ENCODE assay signal across 18 cellular contexts in genomic region chr2:133490412-133490958, GRCh38.
DNase-seq lines count a peak whose midpoint lies in the region; FAIRE-seq and TF ChIP-seq lines count a peak whose summit lies in the region.
"Had no signal": no experiment of that assay in that cellular context is flagged by ENCODE, and none has a peak within 500 bp of the region (broad histone marks: within the 10 kb centered on the region; RNA-seq: fewer than 3 reads in every experiment).

No MANE protein-coding gene starts in this region.

- H2BK15ac ChIP-seq in H1 (ENCODE audit: low read length) (no peak overlapping the region), H9 (ENCODE audit: low read depth, low read length) (no peak overlapping the region)

- CTCF ChIA-PET in H1 (lab: Charles Lee; ENCODE audit: partially characterized antibody) = interaction anchor here (0.8 to 1.8 kb wide), 2 partner anchors 10 to 290 kb away, joined by 3 to 5 read pairs; no protein-coding TSS in a partner anchor

- FAIRE-seq in H1 (lab: Jason Lieb, UNC) = no peak
- FAIRE-seq in keratinocyte (lab: Jason Lieb, UNC) = peak; percentile 13
- FAIRE-seq: H54, RCC 7860 had no signal

- DNase-seq in H1 (ENCODE audit: low read depth in 1 of 2, low spot score in 2 of 2) (no peak), keratinocyte (ENCODE audit: low read depth, low spot score) (no peak), erythroblast (lab: John Stamatoyannopoulos, UW) (no peak), NCI-H226 (no peak), H9 (no peak)
- DNase-seq: BE2C; CD4-positive, CD25-positive, alpha-beta regulatory T cell; DMS 273 treated with DMSO at 0.1 percent for 48 hours; DMS79 treated with DMSO at 0.1 percent for 48 hours; NCI-H1694; NCI-H2081; NCI-H2171; NCI-H524 treated with DMSO at 0.1 percent for 48 hours had no signal

- no peaks in the 10 kb centered on the region for H3K9me3 Mint-ChIP-seq in nephron
- no peaks in the 10 kb centered on the region for H3K9me3 Mint-ChIP-seq in H9

- no peak overlapping the region for H4K5ac ChIP-seq in H1 (ENCODE audit: insufficient read length, low read depth, low read length)
- no peak overlapping the region for H4K5ac ChIP-seq in H9 (ENCODE audit: insufficient read length, low read depth, low read length)

- H3K36me3 ChIP-seq in H1 (ENCODE audit: control insufficient read depth in 2 of 4, insufficient read depth in 4 of 4, low read length in 3 of 4) (no peaks in the 10 kb centered on the region), keratinocyte (ENCODE audit: control insufficient read depth in 2 of 2, extremely low read depth in 1 of 2, insufficient read depth in 2 of 2, low read length in 2 of 2) (peaks cover 0 to 3% of the 10 kb centered on the region in 2 experiments)
- H3K36me3 ChIP-seq: BE2C had no signal

- H3K27me3 ChIP-seq in H1 (replicated peaks in 1 of 4; ENCODE audit: control insufficient read depth in 3 of 4, extremely low read depth in 1 of 4, insufficient read depth in 3 of 4, low read length in 3 of 4) (no peaks in the 10 kb centered on the region), keratinocyte (ENCODE audit: control insufficient read depth, extremely low read depth, insufficient read depth, low read length) (no peaks in the 10 kb centered on the region), H9 (ENCODE audit: insufficient read depth, low read length) (no peaks in the 10 kb centered on the region)
- H3K27me3 ChIP-seq: BE2C had no signal

- H3K79me2 ChIP-seq in H1 (ENCODE audit: control insufficient read depth in 1 of 2, insufficient read depth in 2 of 2, low read length in 2 of 2) (no peaks in the 10 kb centered on the region), keratinocyte (ENCODE audit: control insufficient read depth, insufficient read depth, low read length) (no peaks in the 10 kb centered on the region), H9 (ENCODE audit: insufficient read depth, low read length) (no peaks in the 10 kb centered on the region)

- no peak overlapping the region for H4K8ac ChIP-seq in H1 (ENCODE audit: extremely low read depth, insufficient read depth, low read length)
- no peak overlapping the region for H4K8ac ChIP-seq in H9 (replicated peaks; ENCODE audit: insufficient read length, low read depth, low read length)

- POLR2A ChIA-PET in H1 (lab: Charles Lee; ENCODE audit: partially characterized antibody) = no interaction called here

- H2BK120ac ChIP-seq in H1 (replicated peaks; ENCODE audit: low read depth, low read length) = no peak overlapping the region
- no peak overlapping the region for H2BK120ac ChIP-seq in H9 (ENCODE audit: low read depth, low read length, poor library complexity, severe bottlenecking)

- WGBS in H1 (ENCODE audit: extremely low coverage in 1 of 2, insufficient coverage in 1 of 2, insufficient read length in 1 of 2, insufficient replicate concordance in 2 of 2, low coverage in 1 of 2, low lambda C conversion rate in 2 of 2, missing lambda C conversion rate in 1 of 2), 2 experiments = 91% methylated on average over 3 of the region's 3 CpGs; no CpG with 5 or more reads in 1 of the 2 experiments
- WGBS in H9 (ENCODE audit: extremely low coverage, insufficient read length, low lambda C conversion rate) = no CpG with 5 or more reads among the region's 3 CpGs

- H3K4me1 Mint-ChIP-seq in nephron (peaks cover 48% of the 10 kb centered on the region), H9 (peaks cover 10 to 14% of the 10 kb centered on the region in 2 experiments)
- H3K4me1 Mint-ChIP-seq: CD4-positive, CD25-positive, alpha-beta regulatory T cell had no signal

- H3K27ac ChIP-seq in C4-2B = peak overlapping the region; percentile 55
- no peak overlapping the region for H3K27ac ChIP-seq in H1 (ENCODE audit: low read depth, low read length)
- H3K27ac ChIP-seq in keratinocyte (ENCODE audit: control insufficient read depth, insufficient read depth, low read length) = no peak overlapping the region
- H3K27ac ChIP-seq in H9 (ENCODE audit: insufficient read length, low read depth, low read length) = no peak overlapping the region
- H3K27ac ChIP-seq: HL-60 had no signal

- no peaks in the 10 kb centered on the region for H3K36me3 Mint-ChIP-seq in nephron (ENCODE audit: low read depth)
- no peaks in the 10 kb centered on the region for H3K36me3 Mint-ChIP-seq in H9 (ENCODE audit: insufficient read depth in 1 of 3, low read depth in 3 of 3)
- H3K36me3 Mint-ChIP-seq: CD4-positive, CD25-positive, alpha-beta regulatory T cell had no signal

- H4K91ac ChIP-seq in H1 (replicated peaks; ENCODE audit: insufficient read length, low read length) (no peak overlapping the region), H9 (ENCODE audit: insufficient read length, low read depth, low read length) (no peak overlapping the region)

- TF ChIP-seq EP300 in H1 (IDR thresholded peaks at IDR 0.05; ENCODE audit: borderline replicate concordance in 1 of 2, low read depth in 2 of 2, low read length in 2 of 2) = no peak

- TF ChIP-seq CTCF in C4-2B (conservative IDR thresholded peaks at IDR 0.05) = no peak
- TF ChIP-seq CTCF in H1 (IDR thresholded peaks at IDR 0.05; ENCODE audit: control extremely low read depth in 1 of 3, insufficient read depth in 1 of 3, low read depth in 1 of 3, low read length in 3 of 3) = no peak
- no peak for TF ChIP-seq CTCF in keratinocyte (optimal IDR thresholded peaks at IDR 0.05 in 1 of 3, IDR thresholded peaks at IDR 0.05 in 1 of 3, conservative IDR thresholded peaks at IDR 0.05 in 1 of 3; ENCODE audit: extremely low read depth in 1 of 3, insufficient read depth in 2 of 3, low read length in 3 of 3)
- TF ChIP-seq CTCF in nephron (IDR thresholded peaks at IDR 0.05; ENCODE audit: unreplicated experiment in 3 of 3) = no peak
- no peak for TF ChIP-seq CTCF in H9 (conservative IDR thresholded peaks at IDR 0.05)

- TF ChIP-seq POLR2A in H1 (IDR thresholded peaks at IDR 0.05; ENCODE audit: control extremely low read depth in 1 of 2, low read depth in 2 of 2, low read length in 2 of 2) (no peak), erythroblast (IDR thresholded peaks at IDR 0.05; ENCODE audit: low read length) (no peak)

- no peak overlapping the region for H2BK20ac ChIP-seq in H1 (ENCODE audit: low read length)
- no peak overlapping the region for H2BK20ac ChIP-seq in H9 (ENCODE audit: low read depth, low read length, poor library complexity, severe bottlenecking)

- no peaks in the 10 kb centered on the region for H3K9me1 ChIP-seq in keratinocyte (ENCODE audit: control insufficient read depth, extremely low read depth, insufficient read depth, low read length)

- H3K79me1 ChIP-seq in H1 (ENCODE audit: low read depth, low read length) (no peaks in the 10 kb centered on the region), H9 (ENCODE audit: insufficient read depth, low read depth, low read length, poor library complexity, severe bottlenecking) (no peaks in the 10 kb centered on the region)

- no peak overlapping the region for H2BK12ac ChIP-seq in H1 (ENCODE audit: low read depth, low read length)
- no peak overlapping the region for H2BK12ac ChIP-seq in H9 (ENCODE audit: insufficient read length, low read depth, low read length)

- H3K27me3 Mint-ChIP-seq in nephron (ENCODE audit: low read depth) (no peaks in the 10 kb centered on the region), H9 (ENCODE audit: low read depth) (no peaks in the 10 kb centered on the region)
- H3K27me3 Mint-ChIP-seq: CD4-positive, CD25-positive, alpha-beta regulatory T cell had no signal

- no peak for TF ChIP-seq RAD21 in H1 (IDR thresholded peaks at IDR 0.05 in 1 of 2, conservative IDR thresholded peaks at IDR 0.05 in 1 of 2; ENCODE audit: low read depth in 2 of 2, low read length in 2 of 2)

- H3K4me3 ChIP-seq in H1 (ENCODE audit: extremely low read depth in 1 of 4, insufficient read depth in 2 of 4, low read depth in 3 of 4, low read length in 4 of 4) = no peak overlapping the region
- H3K4me3 ChIP-seq in keratinocyte (ENCODE audit: control insufficient read depth in 2 of 3, extremely low read depth in 1 of 3, insufficient read depth in 2 of 3, low read depth in 1 of 3, low read length in 3 of 3) = no peak overlapping the region

- dilution Hi-C loops in keratinocyte (cut with MboI; ENCODE audit: extremely low pct_ligation_motif_present, low sequenced_read_pairs) = no loop called here

- H3K9ac ChIP-seq in H1 (replicated peaks in 1 of 4; ENCODE audit: extremely low read depth in 1 of 4, low read depth in 3 of 4, low read length in 3 of 4) = no peak overlapping the region
- H3K9ac ChIP-seq in keratinocyte (ENCODE audit: control insufficient read depth, extremely low read depth, insufficient read depth, low read length) = no peak overlapping the region
- no peak overlapping the region for H3K9ac ChIP-seq in H9 (ENCODE audit: extremely low read depth, insufficient read length, low read length)

- H2AFZ ChIP-seq in H1 (ENCODE audit: low read length) = no peak overlapping the region
- H2AFZ ChIP-seq in keratinocyte (ENCODE audit: control insufficient read depth, low read length) = no peak overlapping the region
- no peak overlapping the region for H2AFZ ChIP-seq in H9 (ENCODE audit: low read length)

- H3K23ac ChIP-seq in H1 (ENCODE audit: insufficient read length) (no peak overlapping the region), H9 (ENCODE audit: insufficient read length, low read depth, low read length) (no peak overlapping the region)

- no peak overlapping the region for H3K4me3 Mint-ChIP-seq in nephron
- no peak overlapping the region for H3K4me3 Mint-ChIP-seq in H9
- H3K4me3 Mint-ChIP-seq: CD4-positive, CD25-positive, alpha-beta regulatory T cell had no signal

- H2BK5ac ChIP-seq in H1 (ENCODE audit: low read depth, low read length) (no peak overlapping the region), H9 (ENCODE audit: insufficient read length, low read length) (no peak overlapping the region)

- no peak overlapping the region for H3K56ac ChIP-seq in H1 (replicated peaks; ENCODE audit: insufficient read length, low read depth, low read length)
- H3K56ac ChIP-seq in H9 (ENCODE audit: insufficient read length, low read depth, low read length) = no peak overlapping the region

- H3K27ac Mint-ChIP-seq in nephron (peak overlapping the region in 2 of 3 experiments; percentile 8 to 40), H9 (no peak overlapping the region)
- H3K27ac Mint-ChIP-seq: CD4-positive, CD25-positive, alpha-beta regulatory T cell had no signal

- H3K4me1 ChIP-seq in H1 (replicated peaks in 1 of 4; ENCODE audit: control insufficient read depth in 3 of 4, insufficient read depth in 4 of 4, low read length in 3 of 4) (no peaks in the 10 kb centered on the region; a peak in 1 of 7 replicates), keratinocyte (ENCODE audit: control insufficient read depth, extremely low read depth, insufficient read depth, low read length) (no peaks in the 10 kb centered on the region), H9 (ENCODE audit: insufficient read depth, low read length) (no peaks in the 10 kb centered on the region)
- H3K4me1 ChIP-seq: BE2C had no signal

- H3K23me2 ChIP-seq in H1 (ENCODE audit: low read depth, low read length) (no peaks in the 10 kb centered on the region), H9 (ENCODE audit: insufficient read length, low read depth, low read length, poor library complexity, severe bottlenecking) (no peaks in the 10 kb centered on the region)

- H3K9me3 ChIP-seq in H1 (ENCODE audit: insufficient read depth in 2 of 2, low read depth in 1 of 2, low read length in 1 of 2) (no peaks in the 10 kb centered on the region), keratinocyte (ENCODE audit: control insufficient read depth, low read depth, low read length) (no peaks in the 10 kb centered on the region), H9 (ENCODE audit: control insufficient read depth, low read depth, low read length) (no peaks in the 10 kb centered on the region)
- H3K9me3 ChIP-seq: BE2C had no signal

- no peak overlapping the region for H3K4me2 ChIP-seq in H1 (ENCODE audit: insufficient read depth in 1 of 2, low read depth in 2 of 2, low read length in 2 of 2)
- no peak overlapping the region for H3K4me2 ChIP-seq in keratinocyte (ENCODE audit: control insufficient read depth, extremely low read depth, insufficient read depth, low read depth, low read length)
- no peak overlapping the region for H3K4me2 ChIP-seq in H9 (ENCODE audit: insufficient read depth, insufficient read length, low read length)

- H3K18ac ChIP-seq in H1 (ENCODE audit: extremely low read depth, low read length) (no peak overlapping the region), H9 (ENCODE audit: insufficient read length, low read depth, low read length) (no peak overlapping the region)

- no peaks in the 10 kb centered on the region for H4K20me1 ChIP-seq in H1 (replicated peaks in 1 of 2; ENCODE audit: control insufficient read depth in 1 of 2, insufficient read depth in 2 of 2, low read length in 2 of 2)
- H4K20me1 ChIP-seq in keratinocyte (ENCODE audit: control insufficient read depth, extremely low read depth, insufficient read depth, low read length) = no peaks in the 10 kb centered on the region
- no peaks in the 10 kb centered on the region for H4K20me1 ChIP-seq in H9 (ENCODE audit: control insufficient read depth, insufficient read depth, insufficient read length)

- H3K4ac ChIP-seq in H1 (replicated peaks; ENCODE audit: insufficient read length, low read depth, low read length) (no peak overlapping the region), H9 (ENCODE audit: low read depth, low read length) (no peak overlapping the region)

- H2AK5ac ChIP-seq in H1 (ENCODE audit: low read depth, low read length) (no peak overlapping the region), H9 (ENCODE audit: insufficient read length, low read length) (no peak overlapping the region)

- H3K14ac ChIP-seq in H1 (ENCODE audit: insufficient read length) (no peak overlapping the region), H9 (ENCODE audit: insufficient read depth, low read length) (no peak overlapping the region)

- no peak overlapping the region for H3T11ph ChIP-seq in H9 (ENCODE audit: low read length)

Comparison
In these comparisons a context has a peak if more than half of its experiments do, and no peak if none do; other contexts are left out.
1. H3K27ac Mint-ChIP-seq: peak in nephron (2 of 3); none in H9 (0 of 3).